Comparison of ENCODE assay signal across 27 cellular contexts in the genomic region with DNA sequence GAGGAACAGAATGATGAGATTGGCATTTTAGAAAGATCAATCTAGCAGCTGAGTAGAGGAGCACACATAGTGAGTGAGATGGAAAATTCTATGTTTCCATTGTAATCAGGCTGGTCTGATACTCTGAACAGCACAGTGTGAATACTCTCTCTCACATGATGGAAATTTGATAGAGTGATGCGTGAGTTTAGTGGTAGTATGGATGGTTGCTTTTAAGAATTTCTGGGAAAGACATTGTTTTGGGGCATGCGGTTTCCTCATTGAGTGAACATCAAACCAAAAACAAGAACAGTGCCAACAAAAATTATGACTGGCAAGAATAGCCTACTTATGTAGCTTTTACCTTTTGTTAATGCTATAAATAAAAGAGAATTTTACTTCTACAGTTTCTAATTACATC.
"Had no signal": no experiment of that assay in that cellular context is flagged by ENCODE, and none has a peak within 500 bp of the region (broad histone marks: within the 10 kb centered on the region; RNA-seq: fewer than 3 reads in every experiment).

No MANE protein-coding gene starts in this region.

- H3K4me3 ChIP-seq: body of pancreas, coronary artery, esophagus muscularis mucosa, gastrocnemius medialis had no signal

- DNase-seq: activated CD4-positive, alpha-beta memory T cell treated with anti-CD3 and anti-CD28 coated beads, Interleukin-2, amount 10 ng/mL, durations not matched to agents 7 days and 5 days; activated CD4-positive, alpha-beta T cell treated with anti-CD3 and anti-CD28 coated beads for 1 hour; activated CD4-positive, alpha-beta T cell treated with anti-CD3 and anti-CD28 coated beads for 4 hours; activated CD4-positive, alpha-beta T cell treated with anti-CD3 and anti-CD28 coated beads, Interleukin-2, amount 10 ng/mL, durations not matched to agents 7 days and 5 days; activated CD4-positive, alpha-beta T cell treated with anti-CD3 and anti-CD28 coated beads, Interleukin-2, amount 50 U/mL, for 4 hours; activated CD8-positive, alpha-beta memory T cell treated with anti-CD3 and anti-CD28 coated beads, Interleukin-2, amount 50 U/mL, for 48 hours; activated effector memory CD4-positive, alpha-beta T cell treated with Interleukin-2 at 50 U/mL for 16 hours; activated gamma-delta T cell treated with Interleukin-2 at 50 U/mL for 16 hours; activated naive CD4-positive, alpha-beta T cell treated with anti-CD3 and anti-CD28 coated beads, Interleukin-2, amount 50 U/mL, for 16 hours; activated naive CD4-positive, alpha-beta T cell treated with Interleukin-2 at 50 U/mL for 16 hours; activated T-cell treated with anti-CD3 and anti-CD28 coated beads, Interleukin-2, amount 50 U/mL, for 4 hours; amniotic stem cell; anterior cingulate cortex; body of pancreas; central memory CD4-positive, alpha-beta T cell; cerebellar nuclear complex; effector CD4-positive, alpha-beta T cell; effector memory CD8-positive, alpha-beta T cell; erythroblast; foreskin keratinocyte; gastrocnemius medialis; T-helper 1 cell; T-helper 17 cell; T1000 had no signal

- H3K27me3 ChIP-seq: body of pancreas, esophagus muscularis mucosa, foreskin keratinocyte, gastrocnemius medialis had no signal

- H3K4me1 ChIP-seq: body of pancreas had no signal

- H3K36me3 ChIP-seq: esophagus muscularis mucosa, gastrocnemius medialis had no signal

- H3K9me3 ChIP-seq: body of pancreas, esophagus muscularis mucosa, gastrocnemius medialis had no signal

- H3K27ac ChIP-seq: body of pancreas, coronary artery, foreskin keratinocyte, gastrocnemius medialis, VCaP had no signal
